10 cellular contexts compared by ENCODE assay signal in the genomic region with DNA sequence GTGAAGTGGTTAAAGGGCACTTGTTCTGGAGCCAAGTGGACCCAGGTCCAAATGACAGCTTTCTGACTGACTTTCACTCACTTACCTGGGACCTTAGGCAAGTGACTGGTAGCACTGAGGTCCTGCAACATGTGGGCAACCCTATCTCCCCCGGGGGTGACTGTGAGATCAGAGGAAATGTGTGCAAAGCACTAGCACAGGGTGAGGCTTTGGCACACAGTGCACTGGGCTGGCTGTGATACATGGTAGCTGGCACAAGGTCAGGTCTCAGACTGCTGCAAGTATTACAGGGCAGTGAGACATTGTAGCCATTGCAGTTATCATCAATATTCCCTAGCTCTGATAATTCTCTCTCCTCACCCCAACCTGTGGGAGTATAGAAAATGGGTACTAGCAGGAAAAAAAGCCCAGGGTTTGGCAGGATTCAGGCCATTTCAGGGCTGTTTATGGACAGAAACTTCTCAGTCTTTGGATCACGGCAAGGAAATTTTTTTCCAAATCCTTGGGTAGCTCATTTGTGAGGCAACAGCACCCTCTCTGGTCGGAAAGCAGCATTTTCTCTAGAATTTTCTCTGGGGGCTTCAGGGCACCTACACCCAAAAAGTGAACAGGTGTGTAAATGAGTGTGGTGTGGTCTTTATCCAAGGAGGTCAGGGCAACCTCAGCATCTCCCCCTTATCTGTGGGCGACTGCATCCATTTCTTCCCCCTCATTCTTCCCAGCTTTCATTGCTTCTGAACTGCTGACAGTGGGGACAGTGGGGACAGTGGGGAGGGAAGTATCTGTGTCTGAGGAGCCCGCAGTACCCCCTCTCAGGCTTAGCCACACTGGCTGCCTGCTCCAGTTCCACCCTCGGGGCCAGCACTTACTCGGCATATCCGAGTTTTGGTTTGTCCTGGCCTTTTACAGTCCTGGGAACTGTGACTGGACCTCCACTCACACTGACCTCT.
DNase-seq lines count a peak whose midpoint lies in the region; ATAC-seq and TF ChIP-seq lines count a peak whose summit lies in the region.
"Had no signal": no experiment of that assay in that cellular context is flagged by ENCODE, and none has a peak within 500 bp of the region (broad histone marks: within the 10 kb centered on the region; RNA-seq: fewer than 3 reads in every experiment).

No MANE protein-coding gene starts in this region.

- H3K9me3 Mint-ChIP-seq in Caco-2 (ENCODE audit: unreplicated experiment) (no peaks in the 10 kb centered on the region), brain (peaks cover 0 to 3% (median 0%) of the 10 kb centered on the region in 5 experiments)
- H3K9me3 Mint-ChIP-seq in activated naive CD4-positive, alpha-beta T cell treated with anti-CD3 and anti-CD28 coated beads, Interleukin-2, amount 10 ng/mL, durations not matched to agents 7 days and 5 days, result no peaks in the 10 kb centered on the region
- H3K9me3 Mint-ChIP-seq in CD8-positive, alpha-beta memory T cell, result no peaks in the 10 kb centered on the region
- H3K9me3 Mint-ChIP-seq: stimulated activated naive CD8-positive, alpha-beta T cell treated with anti-CD3 and anti-CD28 coated beads, Interleukin-15, Interleukin-2, amounts not matched to agents 100 ng/mL and 50 ng/mL, for 24 hours had no signal

- H2AFZ ChIP-seq in Karpas-422 (ENCODE audit: low read length), result no peak overlapping the region

- no peaks in the 10 kb centered on the region for H4K20me1 ChIP-seq in Karpas-422 (ENCODE audit: insufficient read depth, low read depth, low read length)

- H3K36me3 Mint-ChIP-seq in Caco-2 (ENCODE audit: insufficient read depth, unreplicated experiment) (no peaks in the 10 kb centered on the region), brain (no peaks in the 10 kb centered on the region)
- no peaks in the 10 kb centered on the region for H3K36me3 Mint-ChIP-seq in activated naive CD4-positive, alpha-beta T cell treated with anti-CD3 and anti-CD28 coated beads, Interleukin-2, amount 10 ng/mL, durations not matched to agents 7 days and 5 days
- no peaks in the 10 kb centered on the region for H3K36me3 Mint-ChIP-seq in CD8-positive, alpha-beta memory T cell

- H3K27ac Mint-ChIP-seq in Caco-2 (ENCODE audit: unreplicated experiment) (no peak overlapping the region), brain (peak overlapping the region in 2 of 5 experiments; percentile 49 to 50)
- no peak overlapping the region for H3K27ac Mint-ChIP-seq in activated naive CD4-positive, alpha-beta T cell treated with anti-CD3 and anti-CD28 coated beads, Interleukin-2, amount 10 ng/mL, durations not matched to agents 7 days and 5 days
- H3K27ac Mint-ChIP-seq in CD8-positive, alpha-beta memory T cell, result no peak overlapping the region
- H3K27ac Mint-ChIP-seq: stimulated activated naive CD8-positive, alpha-beta T cell treated with anti-CD3 and anti-CD28 coated beads, Interleukin-15, Interleukin-2, amounts not matched to agents 100 ng/mL and 50 ng/mL, for 24 hours had no signal

- H3K4me3 ChIP-seq in Caco-2 (ENCODE audit: low read depth, low read length) (no peak overlapping the region), Karpas-422 (ENCODE audit: low read length) (no peak overlapping the region), uterus (no peak overlapping the region)
- no peak overlapping the region for H3K4me3 ChIP-seq in CD8-positive, alpha-beta memory T cell (ENCODE audit: low read length)
- H3K4me3 ChIP-seq: gastrocnemius medialis had no signal

- no peak overlapping the region for H3K9ac ChIP-seq in Karpas-422 (ENCODE audit: low read length)

- H3K79me2 ChIP-seq in Karpas-422 (ENCODE audit: low read length), result no peaks in the 10 kb centered on the region

- peak in 1 of 2 experiments; percentile 52 for DNase-seq in Caco-2
- peak; percentile 59 for DNase-seq in Karpas-422
- peak; percentile 21 for DNase-seq in kidney tubule cell (ENCODE audit: low spot score)
- DNase-seq in uterus, result no peak
- no peak for DNase-seq in activated naive CD4-positive, alpha-beta T cell treated with anti-CD3 and anti-CD28 coated beads, Interleukin-2, amount 10 ng/mL, durations not matched to agents 7 days and 5 days
- DNase-seq in CD8-positive, alpha-beta memory T cell, result no peak
- DNase-seq: gastrocnemius medialis had no signal

- H3K27me3 ChIP-seq in Caco-2 (replicated peaks; ENCODE audit: control insufficient read depth, insufficient read depth, low read length) (no peaks in the 10 kb centered on the region), Karpas-422 (ENCODE audit: low read length) (no peaks in the 10 kb centered on the region), uterus (no peaks in the 10 kb centered on the region)
- no peaks in the 10 kb centered on the region for H3K27me3 ChIP-seq in CD8-positive, alpha-beta memory T cell (ENCODE audit: insufficient read depth, low read length, poor library complexity, severe bottlenecking)
- H3K27me3 ChIP-seq: gastrocnemius medialis had no signal

- intact Hi-C loops in Caco-2 (cut with micrococcal nuclease; ENCODE audit: unreplicated experiment) (loop anchor here (1.0 to 5.0 kb wide), 5 partner anchors 16 to 585 kb away; no protein-coding TSS in a partner anchor), uterus (cut with DNase I; ENCODE audit: low total_unique reads) (no loop called here)

- H3K27me3 Mint-ChIP-seq in Caco-2 (ENCODE audit: insufficient read depth, unreplicated experiment) (peaks cover 17% of the 10 kb centered on the region), brain (peaks cover 20% of the 10 kb centered on the region)
- peaks cover 35% of the 10 kb centered on the region for H3K27me3 Mint-ChIP-seq in activated naive CD4-positive, alpha-beta T cell treated with anti-CD3 and anti-CD28 coated beads, Interleukin-2, amount 10 ng/mL, durations not matched to agents 7 days and 5 days
- peaks cover 15 to 47% of the 10 kb centered on the region in 2 donors for H3K27me3 Mint-ChIP-seq in CD8-positive, alpha-beta memory T cell

- no peak for TF ChIP-seq POLR2A in uterus (IDR thresholded peaks at IDR 0.05)

- H3K27ac ChIP-seq in Karpas-422 (ENCODE audit: low read length) (no peak overlapping the region), uterus (no peak overlapping the region)
- H3K27ac ChIP-seq in CD8-positive, alpha-beta memory T cell (ENCODE audit: low read depth, low read length), result no peak overlapping the region
- H3K27ac ChIP-seq: gastrocnemius medialis had no signal

- TF ChIP-seq CTCF in Caco-2 (IDR thresholded peaks at IDR 0.05; ENCODE audit: insufficient read depth in 1 of 2, low read depth in 1 of 2, low read length in 1 of 2, severe bottlenecking in 1 of 2, unreplicated experiment in 1 of 2) (peak; percentile 86 to 91), brain (conservative IDR thresholded peaks at IDR 0.05) (peak; percentile 91 to 92), uterus (IDR thresholded peaks at IDR 0.05) (peak; percentile 37 to 55 (median 44))

- no TSS peak for BruUV-seq in Caco-2 (replicated peaks; lab: Mats Ljungman, UMichigan)

- peaks cover 10% of the 10 kb centered on the region; the same call in 1 of the 2 replicates for H3K4me1 ChIP-seq in Caco-2
- H3K4me1 ChIP-seq in Karpas-422 (ENCODE audit: low read length), result no peaks in the 10 kb centered on the region
- H3K4me1 ChIP-seq in uterus, result no peaks in the 10 kb centered on the region
- H3K4me1 ChIP-seq in CD8-positive, alpha-beta memory T cell (ENCODE audit: insufficient read depth, low read length), result no peaks in the 10 kb centered on the region
- H3K4me1 ChIP-seq: gastrocnemius medialis had no signal

- H3K9me2 ChIP-seq in Karpas-422 (replicated peaks; ENCODE audit: insufficient read depth, low read length), result no peaks in the 10 kb centered on the region

- H3K4me3 Mint-ChIP-seq in Caco-2 (ENCODE audit: unreplicated experiment) (no peak overlapping the region), brain (peak overlapping the region in 1 of 5 experiments; percentile 46)
- no peak overlapping the region for H3K4me3 Mint-ChIP-seq in activated naive CD4-positive, alpha-beta T cell treated with anti-CD3 and anti-CD28 coated beads, Interleukin-2, amount 10 ng/mL, durations not matched to agents 7 days and 5 days
- no peak overlapping the region for H3K4me3 Mint-ChIP-seq in CD8-positive, alpha-beta memory T cell
- H3K4me3 Mint-ChIP-seq: stimulated activated naive CD8-positive, alpha-beta T cell treated with anti-CD3 and anti-CD28 coated beads, Interleukin-15, Interleukin-2, amounts not matched to agents 100 ng/mL and 50 ng/mL, for 24 hours had no signal

- H3K4me2 ChIP-seq in Karpas-422 (ENCODE audit: low read depth, low read length, poor library complexity, severe bottlenecking), result no peak overlapping the region

- no peaks in the 10 kb centered on the region for H3K4me1 Mint-ChIP-seq in Caco-2 (ENCODE audit: low read depth, unreplicated experiment)
- H3K4me1 Mint-ChIP-seq in brain, result peaks cover 47% of the 10 kb centered on the region
- no peaks in the 10 kb centered on the region for H3K4me1 Mint-ChIP-seq in activated naive CD4-positive, alpha-beta T cell treated with anti-CD3 and anti-CD28 coated beads, Interleukin-2, amount 10 ng/mL, durations not matched to agents 7 days and 5 days
- H3K4me1 Mint-ChIP-seq in CD8-positive, alpha-beta memory T cell, result no peaks in the 10 kb centered on the region

- ATAC-seq in GM19324 (IDR thresholded peaks at IDR 0.05; ENCODE audit: low FRiP score, unreplicated experiment), result no peak

- CTCF ChIA-PET in Caco-2 (lab: Charles Lee), result interaction anchor here (0.6 to 2.2 kb wide), 39 partner anchors 8 to 1067 kb away, joined by 3 to 29 read pairs (median 3); partner anchors contain the start of genes ATP5F1E and STX16
- CTCF ChIA-PET in activated naive CD4-positive, alpha-beta T cell treated with anti-CD3 and anti-CD28 coated beads, Interleukin-2, amount 10 ng/mL, durations not matched to agents 7 days and 5 days (lab: Charles Lee), result interaction anchor here (0.6 to 1.6 kb wide), 17 partner anchors 17 to 1048 kb away, joined by 3 to 7 read pairs (median 4); no protein-coding TSS in a partner anchor
- CTCF ChIA-PET in CD8-positive, alpha-beta memory T cell (lab: Charles Lee), result interaction anchor here (1.0 to 1.3 kb wide), 2 partner anchors 19 to 40 kb away, joined by 3 to 4 read pairs; no protein-coding TSS in a partner anchor

- peaks cover 12% of the 10 kb centered on the region; the same call in 1 of the 2 replicates for H3K9me3 ChIP-seq in Caco-2
- H3K9me3 ChIP-seq in Karpas-422 (ENCODE audit: low read length), result no peaks in the 10 kb centered on the region
- H3K9me3 ChIP-seq in uterus, result no peaks in the 10 kb centered on the region
- no peaks in the 10 kb centered on the region for H3K9me3 ChIP-seq in CD8-positive, alpha-beta memory T cell (ENCODE audit: low read length)
- H3K9me3 ChIP-seq: gastrocnemius medialis had no signal

- POLR2A ChIA-PET in Caco-2 (lab: Charles Lee), result interaction anchor here (0.6 to 0.8 kb wide), 2 partner anchors 20 to 106 kb away, joined by 3 to 5 read pairs; no protein-coding TSS in a partner anchor
- POLR2A ChIA-PET in CD8-positive, alpha-beta memory T cell (lab: Charles Lee), result interaction anchor here (0.6 kb wide), 1 partner anchor 10 kb away, joined by 3 read pairs; no protein-coding TSS in a partner anchor

- H3K36me3 ChIP-seq in Caco-2 (ENCODE audit: control insufficient read depth, insufficient read depth, low read length) (no peaks in the 10 kb centered on the region), Karpas-422 (ENCODE audit: insufficient read depth, low read length) (no peaks in the 10 kb centered on the region), uterus (no peaks in the 10 kb centered on the region)
- no peaks in the 10 kb centered on the region for H3K36me3 ChIP-seq in CD8-positive, alpha-beta memory T cell (ENCODE audit: insufficient read depth, low read length)
- H3K36me3 ChIP-seq: gastrocnemius medialis had no signal

Comparison
In these comparisons a context has a peak if more than half of its experiments do, and no peak if none do; other contexts are left out.
1. DNase-seq: peak in Karpas-422 (single experiment) and kidney tubule cell (single experiment); none in uterus (0 of 2), activated naive CD4-positive, alpha-beta T cell treated with anti-CD3 and anti-CD28 coated beads, Interleukin-2, amount 10 ng/mL, durations not matched to agents 7 days and 5 days (single experiment) and CD8-positive, alpha-beta memory T cell (0 of 5).
2. Peak in every context shown above with its lines, with median percentiles within 50 percentile points of each other: CTCF ChIP-seq.